8 cellular contexts compared by ENCODE assay signal in genomic region chr13:35720690-35721554, GRCh38.
DNase-seq lines count a peak whose midpoint lies in the region; ATAC-seq and TF ChIP-seq lines count a peak whose summit lies in the region.

No MANE protein-coding gene starts in this region.

- H3K4me3 ChIP-seq in foreskin fibroblast (ENCODE audit: low read depth in 1 of 2, low read length in 2 of 2): peak overlapping the region; percentile 22 to 37

- DNase-seq in DMS 273 (lab: John Stamatoyannopoulos, UW; ENCODE audit: unreplicated experiment) (peak; percentile 75), DMS 273 treated with DMSO at 0.1 percent for 48 hours (lab: John Stamatoyannopoulos, UW) (no peak), NCI-H2227 (lab: John Stamatoyannopoulos, UW; ENCODE audit: unreplicated experiment) (peak; percentile 77), foreskin fibroblast (peak in 1 of 2 donors; percentile 78), occipital lobe (lab: John Stamatoyannopoulos, UW) (peak; percentile 9)
- peak; percentile 14 for DNase-seq in activated CD8-positive, alpha-beta memory T cell treated with anti-CD3 and anti-CD28 coated beads, Interleukin-2, amount 50 U/mL, for 24 hours (ENCODE audit: extremely low read depth)

- ATAC-seq in GM21786 (IDR thresholded peaks at IDR 0.05; ENCODE audit: unreplicated experiment): peak; percentile 54
- no peak for ATAC-seq in HG03095 (IDR thresholded peaks at IDR 0.05; ENCODE audit: unreplicated experiment)

- peak; percentile 94 for TF ChIP-seq CTCF in foreskin fibroblast (IDR thresholded peaks at IDR 0.05; ENCODE audit: low read depth, low read length)
